34 cellular contexts compared by ENCODE assay signal in the genomic region with DNA sequence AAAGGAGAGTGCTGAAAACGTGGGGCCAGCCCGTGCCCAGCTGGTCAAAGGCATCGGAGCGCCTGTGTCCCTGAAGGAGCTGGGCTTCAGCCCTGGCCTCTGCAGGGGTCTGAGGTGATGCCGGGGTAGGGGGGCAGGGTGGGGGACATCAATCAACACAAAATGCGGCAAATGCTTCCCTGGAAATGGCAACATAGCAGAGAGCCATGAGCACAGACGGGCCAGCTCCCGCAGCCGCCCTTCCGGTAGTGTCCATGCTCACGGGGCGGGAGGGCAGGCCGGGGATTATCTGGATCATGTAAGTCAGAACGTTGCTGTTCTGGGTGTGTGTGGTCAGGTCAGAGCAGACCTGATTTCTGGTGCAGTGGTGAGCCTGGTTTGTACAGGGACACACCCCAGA. TPM values are rescaled to one million over a fixed set of nuclear protein-coding genes. Genes with fewer than 3 reads are reported as not detected.
DNase-seq lines count a peak whose midpoint lies in the region; ATAC-seq and TF ChIP-seq lines count a peak whose summit lies in the region.
"Had no signal": no experiment of that assay in that cellular context is flagged by ENCODE, and none has a peak within 500 bp of the region (broad histone marks: within the 10 kb centered on the region; RNA-seq: fewer than 3 reads in every experiment).

No MANE protein-coding gene starts in this region.

- H3K4me1 Mint-ChIP-seq in activated CD4-positive, alpha-beta memory T cell treated with anti-CD3 and anti-CD28 coated beads, Interleukin-2, amount 10 ng/mL, durations not matched to agents 7 days and 5 days = no peaks in the 10 kb centered on the region
- H3K4me1 Mint-ChIP-seq: activated CD4-positive, alpha-beta T cell treated with anti-CD3 and anti-CD28 coated beads, Interleukin-2, amount 10 ng/mL, durations not matched to agents 24 days and 14 days; activated CD8-positive, alpha-beta memory T cell treated with anti-CD3 and anti-CD28 coated beads, Interleukin-2, amount 10 ng/mL, durations not matched to agents 7 days and 5 days; central memory CD8-positive, alpha-beta T cell; natural killer cell; stimulated activated naive CD8-positive, alpha-beta T cell treated with anti-CD3 and anti-CD28 coated beads, Interleukin-15, amount 100 ng/mL, for 72 hours had no signal

- H3K27me3 ChIP-seq in right cardiac atrium (ENCODE audit: control insufficient read depth, insufficient read depth) (no peaks in the 10 kb centered on the region), left ventricle myocardium inferior (ENCODE audit: low read depth) (peaks cover 34% of the 10 kb centered on the region), colonic mucosa (no peaks in the 10 kb centered on the region), mucosa of rectum (ENCODE audit: control insufficient read depth in 2 of 2, insufficient read depth in 2 of 2, low read length in 2 of 2) (peaks cover 0 to 4% of the 10 kb centered on the region in 2 donors), aorta (ENCODE audit: control insufficient read depth in 1 of 2, insufficient read depth in 2 of 2, low read length in 1 of 2) (no peaks in the 10 kb centered on the region)
- H3K27me3 ChIP-seq: BLaER1 treated with 17β-estradiol and CSF1 and Interleukin-3, amounts not matched to agents 10 nM and 100 nM; sigmoid colon had no signal

- no peaks in the 10 kb centered on the region for H3K36me3 Mint-ChIP-seq in activated CD4-positive, alpha-beta memory T cell treated with anti-CD3 and anti-CD28 coated beads, Interleukin-2, amount 10 ng/mL, durations not matched to agents 7 days and 5 days (ENCODE audit: low read depth)
- H3K36me3 Mint-ChIP-seq: activated CD8-positive, alpha-beta memory T cell treated with anti-CD3 and anti-CD28 coated beads, Interleukin-2, amount 10 ng/mL, durations not matched to agents 7 days and 5 days; mesothelial cell of epicardium; natural killer cell; type B pancreatic cell had no signal

- CTCF ChIA-PET in activated CD4-positive, alpha-beta memory T cell treated with anti-CD3 and anti-CD28 coated beads, Interleukin-2, amount 10 ng/mL, durations not matched to agents 7 days and 5 days (lab: Charles Lee) = interaction anchor here (0.6 kb wide), 1 partner anchor 301 kb away, joined by 3 read pairs; no protein-coding TSS in a partner anchor

- DNase-seq in right cardiac atrium (no peak), left ventricle myocardium inferior (no peak), colonic mucosa (no peak), aorta (no peak), amniotic stem cell (lab: John Stamatoyannopoulos, UW) (no peak)
- no peak for DNase-seq in activated CD4-positive, alpha-beta memory T cell treated with anti-CD3 and anti-CD28 coated beads, Interleukin-2, amount 10 ng/mL, durations not matched to agents 7 days and 5 days
- DNase-seq: activated CD4-positive, alpha-beta T cell treated with anti-CD3 and anti-CD28 coated beads, Interleukin-2, amount 10 ng/mL, durations not matched to agents 24 days and 14 days; activated CD8-positive, alpha-beta memory T cell treated with anti-CD3 and anti-CD28 coated beads, Interleukin-2, amount 10 ng/mL, durations not matched to agents 7 days and 5 days; activated naive CD4-positive, alpha-beta T cell treated with anti-CD3 and anti-CD28 coated beads, Interleukin-2, amount 50 U/mL, for 16 hours; activated T-cell treated with anti-CD3 and anti-CD28 coated beads, Interleukin-2, amount 50 U/mL, for 72 hours; COR-L47; DND-41; effector CD4-positive, alpha-beta T cell; gastrocnemius medialis; KBM-7; left ventricle myocardium superior; natural killer cell; NCI-H1417 treated with DMSO at 0.1 percent for 48 hours; NCI-H2107; PC-3; Right ventricle myocardium superior; sigmoid colon; stimulated activated CD4-positive, alpha-beta T cell treated with anti-CD3 and anti-CD28 coated beads, Interleukin-15, amount 100 ng/mL, for 24 hours; stimulated activated naive CD8-positive, alpha-beta T cell treated with anti-CD3 and anti-CD28 coated beads, Interleukin-15, amount 100 ng/mL, for 72 hours; T-helper 9 cell; WERI-Rb-1 had no signal

- no peak overlapping the region for H3K27ac Mint-ChIP-seq in activated CD4-positive, alpha-beta memory T cell treated with anti-CD3 and anti-CD28 coated beads, Interleukin-2, amount 10 ng/mL, durations not matched to agents 7 days and 5 days
- H3K27ac Mint-ChIP-seq: activated CD4-positive, alpha-beta T cell treated with anti-CD3 and anti-CD28 coated beads, Interleukin-2, amount 10 ng/mL, durations not matched to agents 24 days and 14 days; activated CD8-positive, alpha-beta memory T cell treated with anti-CD3 and anti-CD28 coated beads, Interleukin-2, amount 10 ng/mL, durations not matched to agents 7 days and 5 days; activated T-cell treated with anti-CD3 and anti-CD28 coated beads, Interleukin-2, amount 50 U/mL, for 72 hours; natural killer cell; stimulated activated naive CD8-positive, alpha-beta T cell treated with anti-CD3 and anti-CD28 coated beads, Interleukin-15, amount 100 ng/mL, for 72 hours; type B pancreatic cell had no signal

- 65% methylated on average over 14 of the region's 14 CpGs for WGBS in right cardiac atrium
- WGBS in aorta, 2 donors = 10 to 13% methylated on average over 14 of the region's 14 CpGs

- no peak overlapping the region for H3K4me3 ChIP-seq in right cardiac atrium (ENCODE audit: low read length)
- H3K4me3 ChIP-seq in left ventricle myocardium inferior = no peak overlapping the region
- no peak overlapping the region for H3K4me3 ChIP-seq in colonic mucosa
- H3K4me3 ChIP-seq in mucosa of rectum (ENCODE audit: low read length in 2 of 2) = no peak overlapping the region
- H3K4me3 ChIP-seq in aorta (ENCODE audit: low read length in 2 of 2) = no peak overlapping the region
- H3K4me3 ChIP-seq: BLaER1 treated with 17β-estradiol and CSF1 and Interleukin-3, amounts not matched to agents 10 nM and 100 nM; gastrocnemius medialis; sigmoid colon had no signal

- TF ChIP-seq CTCF in left ventricle myocardium inferior (IDR thresholded peaks at IDR 0.05; ENCODE audit: borderline replicate concordance) (no peak), colonic mucosa (IDR thresholded peaks at IDR 0.05) (no peak)

- H3K9me3 ChIP-seq in right cardiac atrium (ENCODE audit: control insufficient read depth, low read length) (no peaks in the 10 kb centered on the region), left ventricle myocardium inferior (replicated peaks) (no peaks in the 10 kb centered on the region), colonic mucosa (no peaks in the 10 kb centered on the region), mucosa of rectum (ENCODE audit: control insufficient read depth in 2 of 2, low read length in 2 of 2) (no peaks in the 10 kb centered on the region), aorta (ENCODE audit: control insufficient read depth, low read length) (no peaks in the 10 kb centered on the region)
- H3K9me3 ChIP-seq: gastrocnemius medialis, sigmoid colon had no signal

- peaks cover 3% of the 10 kb centered on the region for H3K27me3 Mint-ChIP-seq in activated CD4-positive, alpha-beta memory T cell treated with anti-CD3 and anti-CD28 coated beads, Interleukin-2, amount 10 ng/mL, durations not matched to agents 7 days and 5 days
- H3K27me3 Mint-ChIP-seq: activated CD4-positive, alpha-beta T cell treated with anti-CD3 and anti-CD28 coated beads, Interleukin-2, amount 10 ng/mL, durations not matched to agents 24 days and 14 days had no signal

- no peaks in the 10 kb centered on the region for H3K9me3 Mint-ChIP-seq in activated CD4-positive, alpha-beta memory T cell treated with anti-CD3 and anti-CD28 coated beads, Interleukin-2, amount 10 ng/mL, durations not matched to agents 7 days and 5 days
- H3K9me3 Mint-ChIP-seq: activated CD4-positive, alpha-beta T cell treated with anti-CD3 and anti-CD28 coated beads, Interleukin-2, amount 10 ng/mL, durations not matched to agents 24 days and 14 days; activated T-cell treated with anti-CD3 and anti-CD28 coated beads, Interleukin-2, amount 50 U/mL, for 72 hours; central memory CD8-positive, alpha-beta T cell; mesothelial cell of epicardium; natural killer cell; stimulated activated naive CD8-positive, alpha-beta T cell treated with anti-CD3 and anti-CD28 coated beads, Interleukin-15, amount 100 ng/mL, for 72 hours; type B pancreatic cell had no signal

- intact Hi-C loops in right cardiac atrium (cut with DNase I) = no loop called here
- intact Hi-C loops in left ventricle myocardium inferior (cut with micrococcal nuclease) = no loop called here
- intact Hi-C loops in colonic mucosa (cut with DNase I) = no loop called here
- intact Hi-C loops in aorta (cut with DNase I) = no loop called here

- H3K27ac ChIP-seq in right cardiac atrium (ENCODE audit: low read length) (no peak overlapping the region), left ventricle myocardium inferior (replicated peaks) (no peak overlapping the region), colonic mucosa (peak overlapping the region; percentile 12), mucosa of rectum (ENCODE audit: low read depth in 2 of 2, low read length in 2 of 2) (peak overlapping the region; percentile 4 to 15), aorta (ENCODE audit: low read depth in 1 of 2, low read length in 2 of 2) (no peak overlapping the region)
- H3K27ac ChIP-seq: BLaER1 treated with 17β-estradiol and CSF1 and Interleukin-3, amounts not matched to agents 10 nM and 100 nM; epithelial cell of prostate; gastrocnemius medialis; parathyroid adenoma; sigmoid colon; WERI-Rb-1 had no signal

- POLR2A ChIA-PET in activated CD4-positive, alpha-beta memory T cell treated with anti-CD3 and anti-CD28 coated beads, Interleukin-2, amount 10 ng/mL, durations not matched to agents 7 days and 5 days (lab: Charles Lee) = no interaction called here

- no peaks in the 10 kb centered on the region for H3K4me1 ChIP-seq in right cardiac atrium (ENCODE audit: control insufficient read depth, insufficient read depth, low read length)
- no peaks in the 10 kb centered on the region for H3K4me1 ChIP-seq in left ventricle myocardium inferior
- no peaks in the 10 kb centered on the region for H3K4me1 ChIP-seq in colonic mucosa
- no peaks in the 10 kb centered on the region for H3K4me1 ChIP-seq in mucosa of rectum (ENCODE audit: control insufficient read depth in 2 of 2, insufficient read depth in 2 of 2, low read length in 2 of 2)
- H3K4me1 ChIP-seq in aorta (ENCODE audit: control insufficient read depth in 1 of 2, insufficient read depth in 2 of 2, low read length in 2 of 2) = no peaks in the 10 kb centered on the region
- H3K4me1 ChIP-seq: BLaER1 treated with 17β-estradiol and CSF1 and Interleukin-3, amounts not matched to agents 10 nM and 100 nM; gastrocnemius medialis; parathyroid adenoma had no signal

- no peak overlapping the region for H3K4me3 Mint-ChIP-seq in activated CD4-positive, alpha-beta memory T cell treated with anti-CD3 and anti-CD28 coated beads, Interleukin-2, amount 10 ng/mL, durations not matched to agents 7 days and 5 days
- H3K4me3 Mint-ChIP-seq: activated CD4-positive, alpha-beta T cell treated with anti-CD3 and anti-CD28 coated beads, Interleukin-2, amount 10 ng/mL, durations not matched to agents 24 days and 14 days; activated CD8-positive, alpha-beta memory T cell treated with anti-CD3 and anti-CD28 coated beads, Interleukin-2, amount 10 ng/mL, durations not matched to agents 7 days and 5 days; activated T-cell treated with anti-CD3 and anti-CD28 coated beads, Interleukin-2, amount 50 U/mL, for 72 hours; central memory CD8-positive, alpha-beta T cell; mesothelial cell of epicardium; natural killer cell; stimulated activated naive CD8-positive, alpha-beta T cell treated with anti-CD3 and anti-CD28 coated beads, Interleukin-15, amount 100 ng/mL, for 72 hours; type B pancreatic cell had no signal

- H3K36me3 ChIP-seq in left ventricle myocardium inferior (no peaks in the 10 kb centered on the region), colonic mucosa (no peaks in the 10 kb centered on the region), mucosa of rectum (ENCODE audit: control insufficient read depth in 2 of 2, insufficient read depth in 2 of 2, low read length in 2 of 2) (no peaks in the 10 kb centered on the region), aorta (ENCODE audit: control insufficient read depth in 1 of 2, insufficient read depth in 2 of 2, low read length in 1 of 2) (no peaks in the 10 kb centered on the region)
- H3K36me3 ChIP-seq: BLaER1 treated with 17β-estradiol and CSF1 and Interleukin-3, amounts not matched to agents 10 nM and 100 nM; gastrocnemius medialis; sigmoid colon; WERI-Rb-1 had no signal

- no peak overlapping the region for H3K9ac ChIP-seq in colonic mucosa (ENCODE audit: low read depth in 2 of 2, low read length in 2 of 2)
- H3K9ac ChIP-seq in mucosa of rectum (ENCODE audit: low read depth in 1 of 2, low read length in 2 of 2) = peak overlapping the region in 1 of 2 donors; percentile 10
- H3K9ac ChIP-seq: BLaER1 treated with 17β-estradiol and CSF1 and Interleukin-3, amounts not matched to agents 10 nM and 100 nM; parathyroid adenoma had no signal

- ATAC-seq in right cardiac atrium (peak; percentile 38 to 41), aorta (ENCODE audit: low FRiP score) (peak; percentile 41), GM21447 (IDR thresholded peaks at IDR 0.05; ENCODE audit: unreplicated experiment) (no peak)
- ATAC-seq: activated CD8-positive, alpha-beta memory T cell treated with anti-CD3 and anti-CD28 coated beads, Interleukin-2, amount 10 ng/mL, durations not matched to agents 7 days and 5 days; activated T-cell treated with anti-CD3 and anti-CD28 coated beads, Interleukin-2, amount 50 U/mL, for 72 hours; gastrocnemius medialis; left ventricle myocardium superior; natural killer cell; PC-3; stimulated activated naive CD8-positive, alpha-beta T cell treated with anti-CD3 and anti-CD28 coated beads, Interleukin-15, amount 100 ng/mL, for 72 hours had no signal

RNA-seq across cellular contexts. Expression of gene TWIST2, which starts 56.5 kb away (rescaled TPM):
- total RNA-seq in right cardiac atrium (1 to 10 TPM; 3.1 to 5.5 (median 4.8) TPM), left ventricle myocardium inferior (2.7 TPM), colonic mucosa (1 to 10 TPM in 1 of 2 donors, under 1 TPM in 1; 0.82 to 2.7 TPM), aorta (10 to 100 TPM; 12.9 to 16.4 TPM)
- polyA plus RNA-seq in right cardiac atrium (6.3 TPM), aorta (10 to 100 TPM in 1 of 2 donors, 1 to 10 TPM in 1; 6.0 to 20.8 TPM)
- total RNA-seq in activated CD4-positive, alpha-beta memory T cell treated with anti-CD3 and anti-CD28 coated beads, Interleukin-2, amount 10 ng/mL, durations not matched to agents 7 days and 5 days = not detected
- total RNA-seq: activated CD4-positive, alpha-beta T cell treated with anti-CD3 and anti-CD28 coated beads, Interleukin-2, amount 10 ng/mL, durations not matched to agents 24 days and 14 days; activated CD8-positive, alpha-beta memory T cell treated with anti-CD3 and anti-CD28 coated beads, Interleukin-2, amount 10 ng/mL, durations not matched to agents 7 days and 5 days; activated T-cell treated with anti-CD3 and anti-CD28 coated beads, Interleukin-2, amount 50 U/mL, for 72 hours; natural killer cell had no signal

Comparison
In these comparisons a context has a peak if more than half of its experiments do, and no peak if none do; other contexts are left out.
1. H3K27ac ChIP-seq: peak in colonic mucosa (single experiment) and mucosa of rectum (2 of 2); none in right cardiac atrium (single experiment), left ventricle myocardium inferior (single experiment) and aorta (0 of 2).